ENCODE assay signal across 8 cellular contexts in the genomic region with DNA sequence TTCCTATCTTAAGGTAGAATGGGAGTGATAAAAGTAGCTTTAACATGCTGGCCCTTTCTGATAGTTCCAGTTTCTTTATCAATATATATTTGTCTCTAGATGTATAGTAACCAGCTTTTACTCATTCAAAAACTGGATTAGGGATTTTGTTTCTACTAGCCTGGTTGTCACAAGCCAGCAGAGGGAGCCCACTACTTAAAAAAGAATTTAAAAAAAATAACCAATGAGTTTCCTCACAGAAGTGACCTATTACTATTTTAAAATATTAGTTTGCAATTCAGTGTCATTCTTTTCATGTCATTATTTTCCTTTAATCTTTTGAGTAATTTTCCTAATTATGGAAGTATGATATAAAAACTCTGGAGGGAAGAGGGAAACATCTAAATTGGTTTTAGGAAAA.
A peak's percentile ranks its signal among the peaks of the same experiment; 100 is the strongest.
DNase-seq lines count a peak whose midpoint lies in the region; ATAC-seq and TF ChIP-seq lines count a peak whose summit lies in the region.

No MANE protein-coding gene starts in this region.

- H3K9me3 ChIP-seq in trophoblast cell (ENCODE audit: insufficient read depth, low read depth, low read length), result no peaks in the 10 kb centered on the region

- no peak overlapping the region for H2AFZ ChIP-seq in trophoblast cell (ENCODE audit: insufficient read depth, low read length, poor library complexity)

- no peak overlapping the region for H3K23ac ChIP-seq in trophoblast cell (ENCODE audit: low read length)

- no peak overlapping the region for H2AK5ac ChIP-seq in trophoblast cell (ENCODE audit: low read length)

- H2BK12ac ChIP-seq in trophoblast cell (ENCODE audit: low read length), result no peak overlapping the region

- H4K91ac ChIP-seq in trophoblast cell (ENCODE audit: low read depth, low read length), result no peak overlapping the region

- peak; percentile 44 for ATAC-seq in HG03103 (IDR thresholded peaks at IDR 0.05; ENCODE audit: low read depth, unreplicated experiment)
- ATAC-seq in HG02571 (IDR thresholded peaks at IDR 0.05; ENCODE audit: unreplicated experiment), result no peak

- H3K79me1 ChIP-seq in trophoblast cell (ENCODE audit: low read length), result no peaks in the 10 kb centered on the region

- H3K4me3 ChIP-seq in trophoblast cell (ENCODE audit: low read depth, low read length), result no peak overlapping the region

- H3K4me2 ChIP-seq in trophoblast cell (ENCODE audit: low read length), result no peak overlapping the region

- H3K79me2 ChIP-seq in trophoblast cell (ENCODE audit: control insufficient read depth, insufficient read depth, low read length, poor library complexity), result no peaks in the 10 kb centered on the region

- H4K8ac ChIP-seq in trophoblast cell (ENCODE audit: low read depth, low read length), result no peak overlapping the region

- H3K4ac ChIP-seq in trophoblast cell (ENCODE audit: low read depth, low read length), result no peak overlapping the region

- H3K9ac ChIP-seq in trophoblast cell (ENCODE audit: low read length), result no peak overlapping the region

- no peak overlapping the region for H2BK5ac ChIP-seq in trophoblast cell (ENCODE audit: low read depth, low read length, poor library complexity)

- no peak overlapping the region for H3K18ac ChIP-seq in trophoblast cell (ENCODE audit: low read length)

- no peak overlapping the region for H4K12ac ChIP-seq in trophoblast cell (ENCODE audit: low read depth, low read length)

- TF ChIP-seq POLR2A in erythroblast (IDR thresholded peaks at IDR 0.05; ENCODE audit: low read length), result no peak

- H3K4me1 ChIP-seq in trophoblast cell (ENCODE audit: control insufficient read depth in 1 of 2, insufficient read depth in 2 of 2, low read length in 2 of 2), result no peaks in the 10 kb centered on the region

- peaks cover 0 to 3% of the 10 kb centered on the region in 2 experiments for H3K36me3 ChIP-seq in trophoblast cell (ENCODE audit: control insufficient read depth in 1 of 2, insufficient read depth in 2 of 2, low read length in 2 of 2)

- H3K14ac ChIP-seq in trophoblast cell (ENCODE audit: low read length), result no peak overlapping the region

- DNase-seq in NCI-H2196 (lab: John Stamatoyannopoulos, UW; ENCODE audit: unreplicated experiment), result peak; percentile 38
- no peak for DNase-seq in NCI-H2196 treated with DMSO at 0.1 percent for 48 hours (lab: John Stamatoyannopoulos, UW; ENCODE audit: unreplicated experiment)
- DNase-seq in RPMI7951 (ENCODE audit: low read depth), result peak; percentile 35
- peak; percentile 46 to 61 for DNase-seq in erythroblast (lab: John Stamatoyannopoulos, UW)
- DNase-seq in trophoblast cell, result peak; percentile 26 to 66
- DNase-seq in NK-92 (lab: John Stamatoyannopoulos, UW; ENCODE audit: unreplicated experiment), result no peak

- H3K27me3 ChIP-seq in trophoblast cell (ENCODE audit: insufficient read depth, low read length), result no peaks in the 10 kb centered on the region

- H3K27ac ChIP-seq in trophoblast cell (ENCODE audit: low read depth, low read length), result no peak overlapping the region

- no peak overlapping the region for H2BK120ac ChIP-seq in trophoblast cell (ENCODE audit: insufficient read depth, low read length, poor library complexity)

Comparison
In these comparisons a context has a peak if more than half of its experiments do, and no peak if none do; other contexts are left out.
1. DNase-seq: peak in NCI-H2196 (single experiment), RPMI7951 (single experiment), erythroblast (2 of 2) and trophoblast cell (2 of 2); none in NCI-H2196 treated with DMSO at 0.1 percent for 48 hours (single experiment) and NK-92 (single experiment).